Comparison of ENCODE assay signal across 10 cellular contexts in the genomic region with DNA sequence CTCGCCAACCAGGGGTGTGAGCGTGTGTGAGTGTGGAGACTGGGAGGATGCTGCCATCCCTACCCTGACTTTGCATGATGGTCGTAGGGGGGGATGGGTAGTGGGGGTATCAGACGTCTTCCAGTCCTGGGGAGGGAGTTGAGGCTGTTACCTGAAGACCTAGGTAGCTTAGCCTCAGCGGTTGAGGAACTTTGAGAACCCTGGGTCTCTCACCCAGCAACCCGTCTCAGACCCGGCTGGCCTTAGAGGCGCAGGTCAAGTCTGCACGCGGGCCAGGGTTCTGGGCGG. TPM values are rescaled to one million over a fixed set of nuclear protein-coding genes. Genes with fewer than 3 reads are reported as not detected.
DNase-seq lines count a peak whose midpoint lies in the region; ATAC-seq and TF ChIP-seq lines count a peak whose summit lies in the region.
"Had no signal": no experiment of that assay in that cellular context is flagged by ENCODE, and none has a peak within 500 bp of the region (broad histone marks: within the 10 kb centered on the region; RNA-seq: fewer than 3 reads in every experiment).

No MANE protein-coding gene starts in this region.

- no peak overlapping the region for H3T11ph ChIP-seq in H9 (ENCODE audit: low read length)

- POLR2A ChIA-PET in A673 (lab: Charles Lee; ENCODE audit: low non-redundant PET) = no interaction called here
- POLR2A ChIA-PET in GM10248 (lab: Yijun Ruan, JAX) = interaction anchor here (0.6 kb wide), 1 partner anchor 24 kb away, joined by 3 read pairs; the partner anchor contains the start of gene AGAP3

- no peaks in the 10 kb centered on the region for H3K79me1 ChIP-seq in H9 (ENCODE audit: insufficient read depth, low read depth, low read length, poor library complexity, severe bottlenecking)

- H3K27ac Mint-ChIP-seq in H9 (no peak overlapping the region; a peak in 1 of 7 replicates), nephron progenitor cell (no peak overlapping the region)
- no peak overlapping the region for H3K27ac Mint-ChIP-seq in central memory CD8-positive, alpha-beta T cell (ENCODE audit: low read depth)

- H3K4me3 Mint-ChIP-seq in H9 (peak overlapping the region; percentile 54 to 91), nephron progenitor cell (peak overlapping the region; percentile 92)
- peak overlapping the region; percentile 94 for H3K4me3 Mint-ChIP-seq in central memory CD8-positive, alpha-beta T cell

- H3K18ac ChIP-seq in H9 (ENCODE audit: insufficient read length, low read depth, low read length) = no peak overlapping the region

- TF ChIP-seq CTCF in A673 (conservative IDR thresholded peaks at IDR 0.05; ENCODE audit: low read depth, low read length) (no peak), H9 (conservative IDR thresholded peaks at IDR 0.05) (no peak), nephron progenitor cell (IDR thresholded peaks at IDR 0.05) (no peak), GM10248 (IDR thresholded peaks at IDR 0.05; ENCODE audit: control extremely low read depth, extremely low read depth, low read depth, missing control alignments) (no peak)

- intact Hi-C loops in A673 (cut with micrococcal nuclease; ENCODE audit: unreplicated experiment) = no loop called here

- H3K4ac ChIP-seq in H9 (ENCODE audit: low read depth, low read length) = no peak overlapping the region

- no peak overlapping the region for H3K23ac ChIP-seq in H9 (ENCODE audit: insufficient read length, low read depth, low read length)

- no peak overlapping the region for H4K8ac ChIP-seq in H9 (replicated peaks; ENCODE audit: insufficient read length, low read depth, low read length)

- H3K4me1 Mint-ChIP-seq in H9 (peaks cover 31 to 39% of the 10 kb centered on the region in 2 experiments), nephron progenitor cell (peaks cover 44% of the 10 kb centered on the region)
- peaks cover 31% of the 10 kb centered on the region for H3K4me1 Mint-ChIP-seq in central memory CD8-positive, alpha-beta T cell

- DNase-seq in A673 (ENCODE audit: low spot score) = no peak
- DNase-seq in H9 = no peak
- DNase-seq in central memory CD8-positive, alpha-beta T cell (ENCODE audit: low spot score in 2 of 2) = no peak
- no peak for DNase-seq in nephron progenitor cell
- DNase-seq in activated gamma-delta T cell treated with Interleukin-2 at 50 U/mL for 16 hours = no peak
- DNase-seq in GM10248 (ENCODE audit: extremely low spot score) = no peak
- DNase-seq: activated CD4-positive, alpha-beta T cell treated with anti-CD3 and anti-CD28 coated beads, Interleukin-2, amount 50 U/mL, for 1 hour; NCI-H146 had no signal

- H3K27ac ChIP-seq in A673 (ENCODE audit: low read depth, low read length, poor library complexity, severe bottlenecking) (peak overlapping the region; percentile 78), H9 (ENCODE audit: insufficient read length, low read depth, low read length) (no peak overlapping the region)

- no peak overlapping the region for H2BK20ac ChIP-seq in H9 (ENCODE audit: low read depth, low read length, poor library complexity, severe bottlenecking)

- H3K9me3 Mint-ChIP-seq in H9 (no peaks in the 10 kb centered on the region; a peak in 1 of 5 replicates), nephron progenitor cell (no peaks in the 10 kb centered on the region)
- H3K9me3 Mint-ChIP-seq in central memory CD8-positive, alpha-beta T cell = no peaks in the 10 kb centered on the region

- peaks cover 3% of the 10 kb centered on the region; the same call in 1 of the 2 replicates for H3K27me3 Mint-ChIP-seq in H9 (ENCODE audit: low read depth)
- H3K27me3 Mint-ChIP-seq in central memory CD8-positive, alpha-beta T cell = no peaks in the 10 kb centered on the region
- H3K27me3 Mint-ChIP-seq in nephron progenitor cell (ENCODE audit: low read depth, poor library complexity) = peaks cover 18% of the 10 kb centered on the region

- H3K36me3 Mint-ChIP-seq in H9 (ENCODE audit: insufficient read depth in 1 of 3, low read depth in 3 of 3) = peaks cover 12 to 25% (median 21%) of the 10 kb centered on the region in 3 experiments; a peak in 6 of 7 replicates
- peaks cover 29% of the 10 kb centered on the region for H3K36me3 Mint-ChIP-seq in central memory CD8-positive, alpha-beta T cell (ENCODE audit: insufficient read depth)
- peaks cover 4% of the 10 kb centered on the region for H3K36me3 Mint-ChIP-seq in nephron progenitor cell (ENCODE audit: low read depth)

- no peak for ATAC-seq in central memory CD8-positive, alpha-beta T cell (replicated peaks; ENCODE audit: extremely low read depth, poor library complexity, severe bottlenecking)
- ATAC-seq in GM18505 (IDR thresholded peaks at IDR 0.05; ENCODE audit: unreplicated experiment) (no peak), HG02981 (IDR thresholded peaks at IDR 0.05; ENCODE audit: unreplicated experiment) (no peak)

- H2AFZ ChIP-seq in H9 (ENCODE audit: low read length) = no peak overlapping the region

- H3K4me1 ChIP-seq in A673 (ENCODE audit: insufficient read depth, low read length, poor library complexity, severe bottlenecking) (peaks cover 30% of the 10 kb centered on the region), H9 (ENCODE audit: insufficient read depth, low read length) (peaks cover 8% of the 10 kb centered on the region)

- no peak overlapping the region for H2AK5ac ChIP-seq in H9 (ENCODE audit: insufficient read length, low read length)

- BruUV-seq in A673 (replicated peaks; lab: Mats Ljungman, UMichigan) = no TSS peak

- no peak for TF ChIP-seq POLR2A in GM18505 (IDR thresholded peaks at IDR 0.05; ENCODE audit: borderline replicate concordance, extremely low read depth, insufficient read depth, insufficient read length)

- CTCF ChIA-PET in A673 (lab: Charles Lee) = no interaction called here
- CTCF ChIA-PET in GM10248 (lab: Yijun Ruan, JAX) = interaction anchor here (0.8 to 2.5 kb wide), 3 partner anchors 14 to 49 kb away, joined by 4 to 7 read pairs (median 4); no protein-coding TSS in a partner anchor

- H3K9me3 ChIP-seq in A673 (ENCODE audit: low read depth, low read length, poor library complexity, severe bottlenecking) = no peaks in the 10 kb centered on the region
- H3K9me3 ChIP-seq in H9 (ENCODE audit: control insufficient read depth, low read depth, low read length) = no peaks in the 10 kb centered on the region

- no CpG with 5 or more reads among the region's 11 CpGs for WGBS in H9 (ENCODE audit: extremely low coverage, insufficient read length, low lambda C conversion rate)

- no peak overlapping the region for H2BK120ac ChIP-seq in H9 (ENCODE audit: low read depth, low read length, poor library complexity, severe bottlenecking)

- H2BK12ac ChIP-seq in H9 (ENCODE audit: insufficient read length, low read depth, low read length) = peak overlapping the region; percentile 17

- no peak overlapping the region for H3K14ac ChIP-seq in H9 (ENCODE audit: insufficient read depth, low read length)

- H4K20me1 ChIP-seq in H9 (ENCODE audit: control insufficient read depth, insufficient read depth, insufficient read length) = no peaks in the 10 kb centered on the region

- no peaks in the 10 kb centered on the region for H3K79me2 ChIP-seq in H9 (ENCODE audit: insufficient read depth, low read length)

- peaks cover 21% of the 10 kb centered on the region for H3K36me3 ChIP-seq in A673 (ENCODE audit: insufficient read depth, low read length, poor library complexity, severe bottlenecking)

- no peak overlapping the region for H4K91ac ChIP-seq in H9 (ENCODE audit: insufficient read length, low read depth, low read length)

- no peak overlapping the region for H2BK5ac ChIP-seq in H9 (ENCODE audit: insufficient read length, low read length)

- H3K4me2 ChIP-seq in H9 (ENCODE audit: insufficient read depth, insufficient read length, low read length) = peak overlapping the region; percentile 58

- H3K27me3 ChIP-seq in A673 (replicated peaks; ENCODE audit: insufficient read depth, low read depth, low read length, poor library complexity) (no peaks in the 10 kb centered on the region), H9 (ENCODE audit: insufficient read depth, low read length) (no peaks in the 10 kb centered on the region; the same call in 1 of the 2 replicates)

- H3K23me2 ChIP-seq in H9 (ENCODE audit: insufficient read length, low read depth, low read length, poor library complexity, severe bottlenecking) = peaks cover 38% of the 10 kb centered on the region

- no peak overlapping the region for H3K9ac ChIP-seq in H9 (ENCODE audit: extremely low read depth, insufficient read length, low read length)

- H4K5ac ChIP-seq in H9 (ENCODE audit: insufficient read length, low read depth, low read length) = no peak overlapping the region

- no peak overlapping the region for H3K56ac ChIP-seq in H9 (ENCODE audit: insufficient read length, low read depth, low read length)

- H2BK15ac ChIP-seq in H9 (ENCODE audit: low read depth, low read length) = no peak overlapping the region

- H3K4me3 ChIP-seq in A673 (ENCODE audit: low read depth, low read length, poor library complexity, severe bottlenecking) = no peak overlapping the region

RNA-seq across cellular contexts. Expression of gene SLC4A2, which starts 2.7 kb away (rescaled TPM):
- total RNA-seq in A673 (2021) = 213 and 222 TPM in 2 replicates
- total RNA-seq in H9 (2021) = 136 and 138 TPM in 2 replicates

RNA-seq across cellular contexts. Expression of gene CDK5, which starts 4.4 kb away (rescaled TPM):
- total RNA-seq in A673 (2021) (21.1 and 25.7 TPM in 2 replicates), H9 (2021) (16.3 and 19.9 TPM in 2 replicates)

RNA-seq across cellular contexts. Expression of gene ASIC3, which starts 13.7 kb away (rescaled TPM):
- 4.5 and 6.7 TPM in 2 replicates for total RNA-seq in A673 (2021)
- total RNA-seq in H9 (2021) = 1.7 and 2.3 TPM in 2 replicates

RNA-seq across cellular contexts. Expression of gene FASTK, which starts 18.6 kb away (rescaled TPM):
- total RNA-seq in A673 (2021) (70.8 and 80.5 TPM in 2 replicates), H9 (2021) (57.8 and 59.5 TPM in 2 replicates)

RNA-seq across cellular contexts. Expression of gene TMUB1, which starts 21.2 kb away (rescaled TPM):
- total RNA-seq in A673 (2021) (43.8 and 44.7 TPM in 2 replicates), H9 (2021) (45.4 and 53.6 TPM in 2 replicates)
